Comparison of ENCODE assay signal across 19 cellular contexts in genomic region chrX:132257116-132257515, GRCh38. TPM values are rescaled to one million over a fixed set of nuclear protein-coding genes. Genes with fewer than 3 reads are reported as not detected.
DNase-seq lines count a peak whose midpoint lies in the region; ATAC-seq and TF ChIP-seq lines count a peak whose summit lies in the region.
"Had no signal": no experiment of that assay in that cellular context is flagged by ENCODE, and none has a peak within 500 bp of the region (broad histone marks: within the 10 kb centered on the region; RNA-seq: fewer than 3 reads in every experiment).

No MANE protein-coding gene starts in this region.

- H3K27ac ChIP-seq in AG04450 (ENCODE audit: low read depth, low read length) = no peak overlapping the region
- H3K27ac ChIP-seq in GM23248 = no peak overlapping the region
- H3K27ac ChIP-seq in fibroblast of lung (ENCODE audit: insufficient read depth, low read length) = no peak overlapping the region
- H3K27ac ChIP-seq: 22Rv1, BLaER1, SK-N-MC had no signal

- H3K4me1 ChIP-seq in GM23248 (ENCODE audit: insufficient read depth) (no peaks in the 10 kb centered on the region), fibroblast of lung (ENCODE audit: control insufficient read depth, extremely low read depth, insufficient read depth, low read length) (no peaks in the 10 kb centered on the region)
- H3K4me1 ChIP-seq: BLaER1 had no signal

- CTCF ChIA-PET in AG04450 (lab: Charles Lee) = interaction anchor here (1.4 to 2.1 kb wide), 2 partner anchors 35 to 37 kb away, joined by 4 to 5 read pairs; no protein-coding TSS in a partner anchor

- H3K36me3 ChIP-seq in GM23248 (ENCODE audit: low read depth) (no peaks in the 10 kb centered on the region), fibroblast of lung (ENCODE audit: control insufficient read depth, insufficient read depth, low read length) (no peaks in the 10 kb centered on the region)
- H3K36me3 ChIP-seq: BLaER1 had no signal

- POLR2A ChIA-PET in AG04450 (lab: Yijun Ruan, JAX) = no interaction called here

- H3K27me3 ChIP-seq in AG04450 (ENCODE audit: control insufficient read depth, insufficient read depth, low read length) (no peaks in the 10 kb centered on the region), GM23248 (replicated peaks; ENCODE audit: insufficient read depth) (no peaks in the 10 kb centered on the region), fibroblast of lung (ENCODE audit: control insufficient read depth, insufficient read depth, low read length) (no peaks in the 10 kb centered on the region)

- ATAC-seq in HG02623 (IDR thresholded peaks at IDR 0.05; ENCODE audit: unreplicated experiment) = no peak

- H3K9me3 ChIP-seq in AG04450 (ENCODE audit: control insufficient read depth, insufficient read depth, low read length) (no peaks in the 10 kb centered on the region), GM23248 (ENCODE audit: low read depth) (no peaks in the 10 kb centered on the region), fibroblast of lung (ENCODE audit: control insufficient read depth, insufficient read depth, low read depth, low read length) (no peaks in the 10 kb centered on the region)

- in situ Hi-C loops in GM23248 (cut with MboI) = no loop called here

- H3K4me3 ChIP-seq in AG04450 (ENCODE audit: low read depth, low read length) = no peak overlapping the region
- H3K4me3 ChIP-seq in GM23248 = no peak overlapping the region
- H3K4me3 ChIP-seq in fibroblast of lung (replicated peaks in 1 of 4; ENCODE audit: control extremely low read depth in 1 of 4, insufficient read depth in 1 of 4, low read depth in 3 of 4, low read length in 4 of 4) = no peak overlapping the region
- H3K4me3 ChIP-seq: BLaER1, SK-N-MC had no signal

- DNase-seq in AG04450 (ENCODE audit: low read depth, low spot score) (peak; percentile 8), GM23248 (peak; percentile 44), astrocyte of the hippocampus (ENCODE audit: low read depth, low spot score) (peak; percentile 56), fibroblast of lung (ENCODE audit: low read depth in 2 of 2) (peak; percentile 55 to 68), OCI-M1 (lab: John Stamatoyannopoulos, UW) (no peak), NCI-H524 (lab: John Stamatoyannopoulos, UW) (no peak), NCI-H69 (lab: John Stamatoyannopoulos, UW) (no peak)
- DNase-seq: CD4-positive, alpha-beta memory T cell; DMS153; HCEC 1CT; KBM-7; MV-4-11; NCI-H1694 treated with DMSO at 0.1 percent for 48 hours; NCI-H774; SHP77 had no signal

- no peak for TF ChIP-seq CTCF in AG04450 (IDR thresholded peaks at IDR 0.05; ENCODE audit: low read depth, low read length)
- TF ChIP-seq CTCF in fibroblast of lung (conservative IDR thresholded peaks at IDR 0.05 in 1 of 2, IDR thresholded peaks at IDR 0.05 in 1 of 2; ENCODE audit: low read depth in 1 of 2, low read length in 2 of 2) = no peak

- no peaks in the 10 kb centered on the region for H4K20me1 ChIP-seq in GM23248 (ENCODE audit: insufficient read depth)
- H4K20me1 ChIP-seq in fibroblast of lung (ENCODE audit: control insufficient read depth, extremely low read depth, insufficient read depth, low read length) = no peaks in the 10 kb centered on the region

- H2AFZ ChIP-seq in GM23248 (no peak overlapping the region), fibroblast of lung (ENCODE audit: low read length) (no peak overlapping the region)

- H3K9ac ChIP-seq in GM23248 = no peak overlapping the region
- no peak overlapping the region for H3K9ac ChIP-seq in fibroblast of lung (ENCODE audit: insufficient read depth, low read length)
- H3K9ac ChIP-seq: BLaER1 had no signal

- H3K9me2 ChIP-seq in GM23248 (ENCODE audit: insufficient read depth) = no peaks in the 10 kb centered on the region

- H3K4me2 ChIP-seq in GM23248 (ENCODE audit: unreplicated experiment) = no peak overlapping the region
- no peak overlapping the region for H3K4me2 ChIP-seq in fibroblast of lung (ENCODE audit: extremely low read depth, insufficient read depth, low read length)
- H3K4me2 ChIP-seq: BLaER1 had no signal

- no peaks in the 10 kb centered on the region for H3F3A ChIP-seq in GM23248 (ENCODE audit: insufficient read depth)

- no peaks in the 10 kb centered on the region for H3K79me2 ChIP-seq in GM23248 (ENCODE audit: insufficient read depth)
- H3K79me2 ChIP-seq in fibroblast of lung (ENCODE audit: control insufficient read depth, insufficient read depth, low read length) = no peaks in the 10 kb centered on the region

- WGBS in GM23248 (ENCODE audit: low coverage in 1 of 2, low lambda C conversion rate in 2 of 2, missing lambda C conversion rate in 2 of 2), 2 experiments = 72 to 79% methylated on average over 2 of the region's 2 CpGs

RNA-seq across cellular contexts. Expression of gene RAP2C, which starts 37.9 kb away (rescaled TPM):
- 14.4 and 19.5 TPM in 2 replicates for polyA plus RNA-seq in AG04450 (2011; rRNA removed)
- 16.0 and 16.3 TPM in 2 replicates for polyA minus RNA-seq in AG04450 (2011; rRNA and poly(A)+ RNA removed)
- 18.3 and 21.2 TPM in 2 replicates for total RNA-seq in GM23248 (2014; rRNA removed; shearing (Covaris generic))
- 15.2 and 15.7 TPM in 2 replicates for polyA plus RNA-seq in GM23248 (2016; fragmentation: Nextera tagmentation; extraction: Ambion mirVana)
- 13.6 and 24.4 TPM in 2 replicates for total RNA-seq in fibroblast of lung
- polyA plus RNA-seq in fibroblast of lung = 17.6 and 18.5 TPM in 2 replicates
- 20.9 and 22.3 TPM in 2 replicates for polyA plus RNA-seq in fibroblast of lung (2012)
- polyA minus RNA-seq in fibroblast of lung (ENCODE audit: low replicate concordance) = 11.5 and 16.3 TPM in 2 replicates

Comparison
In these comparisons a context has a peak if more than half of its experiments do, and no peak if none do; other contexts are left out.
1. DNase-seq: peak in AG04450 (single experiment), GM23248 (single experiment), astrocyte of the hippocampus (single experiment) and fibroblast of lung (2 of 2); none in OCI-M1 (single experiment), NCI-H524 (0 of 2) and NCI-H69 (single experiment).